16 cellular contexts compared by ENCODE assay signal in the genomic region with DNA sequence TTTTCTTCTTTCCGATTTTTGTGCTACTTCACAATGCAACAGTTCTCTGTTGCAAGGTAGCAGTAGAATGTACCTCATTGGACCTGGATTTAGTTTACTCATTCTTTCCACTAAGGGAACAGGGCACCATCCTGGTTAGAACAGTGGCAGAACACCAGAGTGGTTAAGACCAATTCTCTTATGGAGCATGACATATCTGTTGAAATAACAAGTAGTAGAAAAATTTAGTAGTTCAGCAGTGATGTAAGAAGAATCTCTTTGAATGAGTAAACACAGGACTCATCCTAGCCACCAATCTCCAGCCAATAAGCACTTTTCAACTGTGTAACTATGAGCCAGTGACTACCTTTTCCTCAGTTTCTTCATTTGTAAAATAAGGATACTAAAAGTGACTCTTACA. TPM values are rescaled to one million over a fixed set of nuclear protein-coding genes. Genes with fewer than 3 reads are reported as not detected.
A peak's percentile ranks its signal among the peaks of the same experiment; 100 is the strongest.
DNase-seq lines count a peak whose midpoint lies in the region; ATAC-seq and TF ChIP-seq lines count a peak whose summit lies in the region.
"Had no signal": no experiment of that assay in that cellular context is flagged by ENCODE, and none has a peak within 500 bp of the region (broad histone marks: within the 10 kb centered on the region; RNA-seq: fewer than 3 reads in every experiment).

No MANE protein-coding gene starts in this region.

- CTCF ChIA-PET in activated CD8-positive, alpha-beta memory T cell treated with anti-CD3 and anti-CD28 coated beads, Interleukin-2, amount 10 ng/mL, durations not matched to agents 7 days and 5 days (lab: Charles Lee) = interaction anchor here (0.7 to 1.3 kb wide), 4 partner anchors 9 to 181 kb away, joined by 3 to 8 read pairs (median 4); no protein-coding TSS in a partner anchor
- CTCF ChIA-PET in PC-3 (lab: Charles Lee) = no interaction called here

- peaks cover 32% of the 10 kb centered on the region for H3K4me1 Mint-ChIP-seq in activated CD8-positive, alpha-beta memory T cell treated with anti-CD3 and anti-CD28 coated beads, Interleukin-2, amount 10 ng/mL, durations not matched to agents 7 days and 5 days
- H3K4me1 Mint-ChIP-seq in stimulated activated effector memory CD8-positive, alpha-beta T cell treated with anti-CD3 and anti-CD28 coated beads, Interleukin-12 subunit alpha, Interleukin-12 subunit beta, amount 100 ng/mL, for 72 hours = peaks cover 19% of the 10 kb centered on the region

- peaks cover 41% of the 10 kb centered on the region for H3K4me1 ChIP-seq in PC-3 (ENCODE audit: insufficient read depth, low read length)

- peak overlapping the region; percentile 39 for H3K27ac Mint-ChIP-seq in activated CD8-positive, alpha-beta memory T cell treated with anti-CD3 and anti-CD28 coated beads, Interleukin-2, amount 10 ng/mL, durations not matched to agents 7 days and 5 days
- peak overlapping the region; percentile 90 for H3K27ac Mint-ChIP-seq in stimulated activated effector memory CD8-positive, alpha-beta T cell treated with anti-CD3 and anti-CD28 coated beads, Interleukin-12 subunit alpha, Interleukin-12 subunit beta, amount 100 ng/mL, for 72 hours
- H3K27ac Mint-ChIP-seq: activated B cell treated with CpG ODN at 0.5 μM for 24 hours had no signal

- H3K9me3 Mint-ChIP-seq in activated CD8-positive, alpha-beta memory T cell treated with anti-CD3 and anti-CD28 coated beads, Interleukin-2, amount 10 ng/mL, durations not matched to agents 7 days and 5 days (ENCODE audit: low read depth) = no peaks in the 10 kb centered on the region
- H3K9me3 Mint-ChIP-seq in stimulated activated effector memory CD8-positive, alpha-beta T cell treated with anti-CD3 and anti-CD28 coated beads, Interleukin-12 subunit alpha, Interleukin-12 subunit beta, amount 100 ng/mL, for 72 hours = no peaks in the 10 kb centered on the region
- H3K9me3 Mint-ChIP-seq: activated B cell treated with CpG ODN at 0.5 μM for 24 hours; activated naive CD4-positive, alpha-beta T cell treated with anti-CD3 and anti-CD28 coated beads, Interleukin-2, amount 10 ng/mL, durations not matched to agents 7 days and 5 days had no signal

- H3K36me3 Mint-ChIP-seq in activated CD8-positive, alpha-beta memory T cell treated with anti-CD3 and anti-CD28 coated beads, Interleukin-2, amount 10 ng/mL, durations not matched to agents 7 days and 5 days = peaks cover 12% of the 10 kb centered on the region
- H3K36me3 Mint-ChIP-seq in stimulated activated effector memory CD8-positive, alpha-beta T cell treated with anti-CD3 and anti-CD28 coated beads, Interleukin-12 subunit alpha, Interleukin-12 subunit beta, amount 100 ng/mL, for 72 hours = no peaks in the 10 kb centered on the region
- H3K36me3 Mint-ChIP-seq: activated naive CD4-positive, alpha-beta T cell treated with anti-CD3 and anti-CD28 coated beads, Interleukin-2, amount 10 ng/mL, durations not matched to agents 7 days and 5 days had no signal

- H3K36me3 ChIP-seq in PC-3 (ENCODE audit: low read depth, low read length) = no peaks in the 10 kb centered on the region

- no peaks in the 10 kb centered on the region for H3K27me3 ChIP-seq in PC-3 (ENCODE audit: low read length)
- H3K27me3 ChIP-seq: dorsolateral prefrontal cortex had no signal

- TF ChIP-seq CTCF in PC-3 (conservative IDR thresholded peaks at IDR 0.05; ENCODE audit: low read depth, low read length) (no peak), epithelial cell of esophagus (IDR thresholded peaks at IDR 0.05; ENCODE audit: insufficient read depth, low read depth, low read length, missing control alignments) (no peak)

- no peak overlapping the region for H3K4me3 Mint-ChIP-seq in activated CD8-positive, alpha-beta memory T cell treated with anti-CD3 and anti-CD28 coated beads, Interleukin-2, amount 10 ng/mL, durations not matched to agents 7 days and 5 days
- peak overlapping the region; percentile 40 for H3K4me3 Mint-ChIP-seq in stimulated activated effector memory CD8-positive, alpha-beta T cell treated with anti-CD3 and anti-CD28 coated beads, Interleukin-12 subunit alpha, Interleukin-12 subunit beta, amount 100 ng/mL, for 72 hours
- H3K4me3 Mint-ChIP-seq: activated B cell treated with CpG ODN at 0.5 μM for 24 hours; activated naive CD4-positive, alpha-beta T cell treated with anti-CD3 and anti-CD28 coated beads, Interleukin-2, amount 10 ng/mL, durations not matched to agents 7 days and 5 days had no signal

- H3K4me2 ChIP-seq in PC-3 (ENCODE audit: low read length) = peak overlapping the region; percentile 80

- peaks cover 7% of the 10 kb centered on the region for H3K27me3 Mint-ChIP-seq in activated CD8-positive, alpha-beta memory T cell treated with anti-CD3 and anti-CD28 coated beads, Interleukin-2, amount 10 ng/mL, durations not matched to agents 7 days and 5 days
- H3K27me3 Mint-ChIP-seq: activated B cell treated with CpG ODN at 0.5 μM for 24 hours; activated naive CD4-positive, alpha-beta T cell treated with anti-CD3 and anti-CD28 coated beads, Interleukin-2, amount 10 ng/mL, durations not matched to agents 7 days and 5 days had no signal

- H3K27ac ChIP-seq in PC-3 (ENCODE audit: low read length) = peak overlapping the region; percentile 63
- H3K27ac ChIP-seq: dorsolateral prefrontal cortex had no signal

- POLR2A ChIA-PET in PC-3 (lab: Charles Lee; ENCODE audit: unreplicated experiment) = no interaction called here

- no peaks in the 10 kb centered on the region for H3K9me3 ChIP-seq in PC-3 (ENCODE audit: low read length)

- no peak overlapping the region for H2AFZ ChIP-seq in PC-3 (ENCODE audit: low read length)

- intact Hi-C loops in PC-3 (cut with micrococcal nuclease) (no loop called here), posterior vena cava (cut with DNase I) (no loop called here)

- H4K20me1 ChIP-seq in PC-3 (ENCODE audit: low read length) = no peaks in the 10 kb centered on the region

- H3K9ac ChIP-seq in PC-3 (ENCODE audit: low read length) = no peak overlapping the region

- DNase-seq in activated CD8-positive, alpha-beta memory T cell treated with anti-CD3 and anti-CD28 coated beads, Interleukin-2, amount 10 ng/mL, durations not matched to agents 7 days and 5 days = no peak
- no peak for DNase-seq in activated CD8-positive, alpha-beta memory T cell treated with anti-CD3 and anti-CD28 coated beads for 24 hours
- DNase-seq in PC-3 = no peak
- peak; percentile 63 for DNase-seq in epithelial cell of esophagus (ENCODE audit: low read depth)
- no peak for DNase-seq in stimulated activated effector memory CD8-positive, alpha-beta T cell treated with anti-CD3 and anti-CD28 coated beads, Interleukin-12 subunit alpha, Interleukin-12 subunit beta, amount 100 ng/mL, for 72 hours (ENCODE audit: low spot score in 2 of 2)
- no peak for DNase-seq in posterior vena cava (ENCODE audit: low spot score)
- no peak for DNase-seq in GDM1 (lab: John Stamatoyannopoulos, UW)
- DNase-seq in NCI-H1417 (lab: John Stamatoyannopoulos, UW) = no peak
- DNase-seq: activated B cell treated with CpG ODN at 0.5 μM for 24 hours; activated naive CD4-positive, alpha-beta T cell treated with anti-CD3 and anti-CD28 coated beads, Interleukin-2, amount 10 ng/mL, durations not matched to agents 7 days and 5 days; DMS79 treated with DMSO at 0.1 percent for 48 hours; dorsolateral prefrontal cortex; NCI-H1436 treated with DMSO at 0.1 percent for 48 hours; NCI-H748 treated with DMSO at 0.1 percent for 48 hours had no signal

- ATAC-seq in activated CD8-positive, alpha-beta memory T cell treated with anti-CD3 and anti-CD28 coated beads, Interleukin-2, amount 10 ng/mL, durations not matched to agents 7 days and 5 days = peak; percentile 63
- no peak for ATAC-seq in PC-3
- peak; percentile 95 for ATAC-seq in stimulated activated effector memory CD8-positive, alpha-beta T cell treated with anti-CD3 and anti-CD28 coated beads, Interleukin-12 subunit alpha, Interleukin-12 subunit beta, amount 100 ng/mL, for 72 hours

- peaks cover 3% of the 10 kb centered on the region for H3F3A ChIP-seq in PC-3 (ENCODE audit: low read length, unreplicated experiment)

- peak overlapping the region; percentile 42 for H3K4me3 ChIP-seq in PC-3 (ENCODE audit: low read length)
- no peak overlapping the region for H3K4me3 ChIP-seq in epithelial cell of esophagus (ENCODE audit: low read length)

- no peaks in the 10 kb centered on the region for H3K9me2 ChIP-seq in PC-3 (replicated peaks; ENCODE audit: low read length)

- H3K79me2 ChIP-seq in PC-3 (ENCODE audit: low read length) = peaks cover 11% of the 10 kb centered on the region; the same call in 1 of the 2 replicates

- BruUV-seq in PC-3 (replicated peaks; lab: Mats Ljungman, UMichigan) = no TSS peak

RNA-seq across cellular contexts. Expression of a gene that starts 2.4 kb away (rescaled TPM):
- under 1 TPM in 1 of 2 experiments, not detected in 1; 0.37 TPM for total RNA-seq in activated CD8-positive, alpha-beta memory T cell treated with anti-CD3 and anti-CD28 coated beads, Interleukin-2, amount 10 ng/mL, durations not matched to agents 7 days and 5 days
- total RNA-seq in PC-3 (2014; rRNA removed) (5.0 and 6.2 TPM in 2 replicates), posterior vena cava (under 1 TPM; 0.28 to 0.33 TPM)
- total RNA-seq: activated B cell treated with CpG ODN at 0.5 μM for 24 hours, SK-MEL-5 had no signal

RNA-seq across cellular contexts. Expression of a gene that starts 30.8 kb away (rescaled TPM):
- total RNA-seq in activated CD8-positive, alpha-beta memory T cell treated with anti-CD3 and anti-CD28 coated beads, Interleukin-2, amount 10 ng/mL, durations not matched to agents 7 days and 5 days = 10 to 100 TPM; 29.2 to 53.0 TPM
- total RNA-seq in PC-3 (2014; rRNA removed) (15.7 and 19.5 TPM in 2 replicates), posterior vena cava (1 to 10 TPM; 4.4 to 6.0 TPM)

RNA-seq across cellular contexts. Expression of a gene that starts 46.7 kb away (rescaled TPM):
- not detected for total RNA-seq in activated CD8-positive, alpha-beta memory T cell treated with anti-CD3 and anti-CD28 coated beads, Interleukin-2, amount 10 ng/mL, durations not matched to agents 7 days and 5 days
- total RNA-seq in PC-3 (2014; rRNA removed) (not detected in 2 replicates), posterior vena cava (not detected)
- total RNA-seq: activated B cell treated with CpG ODN at 0.5 μM for 24 hours, dorsolateral prefrontal cortex, liver, SK-MEL-5 had no signal
